Comparison of ENCODE assay signal across 8 cellular contexts in the genomic region with DNA sequence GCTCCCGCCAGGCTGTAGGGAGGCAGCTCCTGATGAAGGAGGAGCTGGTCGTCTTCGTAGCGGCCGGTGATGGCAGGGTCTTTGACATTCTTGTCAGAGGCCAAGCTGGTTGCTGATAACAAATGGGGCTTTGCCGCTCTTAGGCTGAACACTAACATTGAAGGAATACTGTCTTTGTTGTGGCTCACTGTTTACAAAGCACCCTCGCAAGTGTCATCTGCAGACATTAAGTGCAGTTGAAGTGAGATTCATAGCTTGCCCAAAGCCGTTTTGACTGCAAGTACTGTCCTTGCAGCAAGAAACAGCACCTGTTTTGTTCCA. TPM values are rescaled to one million over a fixed set of nuclear protein-coding genes. Genes with fewer than 3 reads are reported as not detected.
DNase-seq lines count a peak whose midpoint lies in the region; ATAC-seq, FAIRE-seq and TF ChIP-seq lines count a peak whose summit lies in the region.

No MANE protein-coding gene starts in this region.

- H3K27ac ChIP-seq in ectodermal cell (ENCODE audit: insufficient read depth, low read depth, low read length, poor library complexity, severe bottlenecking) = peak overlapping the region; percentile 77

- H3K9me3 ChIP-seq in ES-I3 (ENCODE audit: control insufficient read depth, insufficient read depth, low read length) = no peaks in the 10 kb centered on the region
- no peaks in the 10 kb centered on the region for H3K9me3 ChIP-seq in ectodermal cell (ENCODE audit: control insufficient read depth, low read length)

- peaks cover 28% of the 10 kb centered on the region for H3K4me1 Mint-ChIP-seq in nephron progenitor cell

- H3K27ac Mint-ChIP-seq in nephron progenitor cell = peak overlapping the region; percentile 99

- H3K4me1 ChIP-seq in ES-I3 (ENCODE audit: insufficient read depth, low read length) (no peaks in the 10 kb centered on the region), ectodermal cell (ENCODE audit: control insufficient read depth, insufficient read depth, low read length) (peaks cover 4% of the 10 kb centered on the region)

- H3K4me3 ChIP-seq in ectodermal cell (ENCODE audit: insufficient read depth, low read depth, low read length) = peak overlapping the region; percentile 72

- no peaks in the 10 kb centered on the region for H3K36me3 Mint-ChIP-seq in nephron progenitor cell (ENCODE audit: low read depth)

- H3K36me3 ChIP-seq in ES-I3 (ENCODE audit: insufficient read depth, low read length) (no peaks in the 10 kb centered on the region), ectodermal cell (ENCODE audit: control insufficient read depth, insufficient read depth, low read length) (no peaks in the 10 kb centered on the region)

- TF ChIP-seq CTCF in nephron progenitor cell (IDR thresholded peaks at IDR 0.05) = no peak

- ATAC-seq in GM18519 (IDR thresholded peaks at IDR 0.05; ENCODE audit: low FRiP score, unreplicated experiment) = no peak

- no peaks in the 10 kb centered on the region for H3K9me3 Mint-ChIP-seq in nephron progenitor cell

- no peaks in the 10 kb centered on the region for H3K27me3 ChIP-seq in ectodermal cell (ENCODE audit: control insufficient read depth, insufficient read depth, low read length, poor library complexity, severe bottlenecking)

- peak overlapping the region; percentile 75 for H3K9ac ChIP-seq in ES-I3 (ENCODE audit: low read depth, low read length)

- WGBS in ectodermal cell, 2 experiments = 15 to 18% methylated on average over 8 of the region's 8 CpGs

- peaks cover 30% of the 10 kb centered on the region for H3K27me3 Mint-ChIP-seq in nephron progenitor cell (ENCODE audit: low read depth, poor library complexity)

- peak overlapping the region; percentile 90 for H3K4me3 Mint-ChIP-seq in nephron progenitor cell

- FAIRE-seq in H54 (lab: Jason Lieb, UNC) = no peak

- DNase-seq in NCI-H345 treated with DMSO at 0.1 percent for 48 hours (lab: John Stamatoyannopoulos, UW; ENCODE audit: unreplicated experiment) (peak; percentile 64), nephron progenitor cell (no peak), iPS-NIHi7 (ENCODE audit: extremely low spot score) (no peak), NCI-H526 treated with DMSO at 0.1 percent for 48 hours (lab: John Stamatoyannopoulos, UW) (no peak), H54 (ENCODE audit: insufficient read length, low spot score) (no peak)

- no peak for TF ChIP-seq POLR2A in H54 (IDR thresholded peaks at IDR 0.05; ENCODE audit: low read depth, low read length)

RNA-seq across cellular contexts. Expression of a gene that starts 0.5 kb away (rescaled TPM):
- 34.8 TPM for polyA plus RNA-seq in ectodermal cell (2013, experiment 1 of 4)
- polyA plus RNA-seq in ectodermal cell (2013, experiment 2 of 4) = 41.0 TPM
- polyA plus RNA-seq in ectodermal cell (2013, experiment 3 of 4) = 29.7 TPM
- polyA plus RNA-seq in ectodermal cell (2013, experiment 4 of 4) = 31.9 TPM

RNA-seq across cellular contexts. Expression of a gene that starts 34.2 kb away (rescaled TPM):
- polyA plus RNA-seq in ectodermal cell (2013, experiment 1 of 4) = 0.33 TPM
- not detected for polyA plus RNA-seq in ectodermal cell (2013, experiment 2 of 4)
- polyA plus RNA-seq in ectodermal cell (2013, experiment 3 of 4) = 0.11 TPM
- polyA plus RNA-seq in ectodermal cell (2013, experiment 4 of 4) = not detected
